Comparison of ENCODE assay signal across 15 cellular contexts in genomic region chr3:171416061-171416460, GRCh38.
"Had no signal": no experiment of that assay in that cellular context is flagged by ENCODE, and none has a peak within 500 bp of the region (broad histone marks: within the 10 kb centered on the region; RNA-seq: fewer than 3 reads in every experiment).

No MANE protein-coding gene starts in this region.

- H3K27ac ChIP-seq: adrenal gland, body of pancreas, parathyroid adenoma, thoracic aorta had no signal

- H3K9me3 ChIP-seq: adrenal gland, body of pancreas, mucosa of descending colon, thoracic aorta had no signal

- H3K36me3 ChIP-seq: adrenal gland, thoracic aorta had no signal

- H3K4me1 ChIP-seq: adrenal gland, body of pancreas, parathyroid adenoma had no signal

- ATAC-seq: activated CD4-positive, alpha-beta T cell treated with anti-CD3 and anti-CD28 coated beads for 36 hours; body of pancreas; effector memory CD8-positive, alpha-beta T cell; mucosa of descending colon; naive thymus-derived CD8-positive, alpha-beta T cell; stimulated activated effector memory CD8-positive, alpha-beta T cell treated with anti-CD3 and anti-CD28 coated beads, Interleukin-12 subunit alpha, Interleukin-12 subunit beta, amount 100 ng/mL, for 72 hours; T-cell had no signal

- H2AFZ ChIP-seq: parathyroid adenoma had no signal

- H3K4me3 ChIP-seq: adrenal gland, body of pancreas, mucosa of descending colon, thoracic aorta had no signal

- H3K9ac ChIP-seq: parathyroid adenoma had no signal

- H3K27me3 ChIP-seq: adrenal gland, body of pancreas had no signal

- DNase-seq: activated CD4-positive, alpha-beta memory T cell treated with anti-CD3 and anti-CD28 coated beads, Interleukin-2, amount 10 ng/mL, durations not matched to agents 7 days and 5 days; activated CD4-positive, alpha-beta T cell treated with anti-CD3 and anti-CD28 coated beads for 36 hours; activated effector memory CD4-positive, alpha-beta T cell treated with Interleukin-2 at 50 U/mL for 16 hours; activated T-cell treated with anti-CD3 and anti-CD28 coated beads, Interleukin-2, amount 50 U/mL, for 24 hours; adrenal gland; body of pancreas; effector memory CD8-positive, alpha-beta T cell; islet precursor cell; mucosa of descending colon; naive thymus-derived CD8-positive, alpha-beta T cell; T-cell; T-helper 9 cell had no signal
